Comparison of ENCODE assay signal across 8 cellular contexts in genomic region chr6:73452107-73452461, GRCh38. TPM values are rescaled to one million over a fixed set of nuclear protein-coding genes. Genes with fewer than 3 reads are reported as not detected.
DNase-seq lines count a peak whose midpoint lies in the region.

Gene CGAS (minus strand): TSS chr6:73452297. CDS start chr6:73452181, 116 bp downstream.

- no peaks in the 10 kb centered on the region for H3K36me3 ChIP-seq in H7 (replicated peaks; ENCODE audit: control insufficient read depth, insufficient read depth, low read length)

- DNase-seq in GM04503 (ENCODE audit: low read depth) (peak; percentile 28), H7 (no peak), MV-4-11 (lab: John Stamatoyannopoulos, UW) (peak; percentile 95), mucosa of gallbladder (ENCODE audit: low spot score) (peak; percentile 69), NCI-H526 treated with DMSO at 0.1 percent for 48 hours (lab: John Stamatoyannopoulos, UW) (no peak)
- peak; percentile 52 to 67 (median 54) for DNase-seq in activated CD8-positive, alpha-beta memory T cell treated with anti-CD3 and anti-CD28 coated beads for 48 hours (ENCODE audit: low read depth in 2 of 3, low spot score in 2 of 3)
- DNase-seq in stimulated activated CD8-positive, alpha-beta memory T cell treated with anti-CD3 and anti-CD28 coated beads, Interleukin-7, amount 100 ng/mL, for 24 hours (ENCODE audit: low read depth), result peak; percentile 59

- peak within 1 kb of the TSS; percentile 30 for H3K4me3 ChIP-seq in H7 (ENCODE audit: insufficient read depth, low read depth, low read length)

- no peaks in the 10 kb centered on the region; the same call in 1 of the 2 replicates for H3K27me3 ChIP-seq in H7 (ENCODE audit: control insufficient read depth, insufficient read depth, low read length)

- in situ Hi-C loops in endometrial microvascular endothelial cells (cut with HindIII; ENCODE audit: inconsistent ontology term, low pct_unique_long_range_greater_than_20kb, low sequenced_read_pairs), result no loop called here

RNA-seq across cellular contexts. Expression of gene CGAS, which starts in this region (rescaled TPM):
- 0.55 and 0.76 TPM in 2 replicates for total RNA-seq in H7 (2014; rRNA removed; shearing (Covaris generic))
- total RNA-seq in endometrial microvascular endothelial cells (ENCODE audit: inconsistent ontology term), result 16.9 TPM
- 4.5 TPM for total RNA-seq in mucosa of gallbladder

Comparison
In these comparisons a context has a peak if more than half of its experiments do, and no peak if none do; other contexts are left out.
1. DNase-seq: peak in GM04503 (single experiment), MV-4-11 (single experiment), activated CD8-positive, alpha-beta memory T cell treated with anti-CD3 and anti-CD28 coated beads for 48 hours (3 of 3), mucosa of gallbladder (single experiment) and stimulated activated CD8-positive, alpha-beta memory T cell treated with anti-CD3 and anti-CD28 coated beads, Interleukin-7, amount 100 ng/mL, for 24 hours (single experiment); none in H7 (single experiment) and NCI-H526 treated with DMSO at 0.1 percent for 48 hours (single experiment).